1 cellular context compared by ENCODE assay signal in genomic region chr4:98421106-98421505, GRCh38.
TF ChIP-seq lines count a peak whose summit lies in the region.

No MANE protein-coding gene starts in this region.

TF ChIP-seq in IMR-90, 13 proteins besides CTCF, POLR2A, EP300 and RAD21:
- no peak for TF ChIP-seq SMC3 (IDR thresholded peaks at IDR 0.05; ENCODE audit: low read depth, low read length)
- TF ChIP-seq BHLHE40 (IDR thresholded peaks at IDR 0.05; ENCODE audit: low read depth, low read length): no peak
- TF ChIP-seq CHD1 (IDR thresholded peaks at IDR 0.05; ENCODE audit: low read depth, low read length): no peak
- TF ChIP-seq FOS (IDR thresholded peaks at IDR 0.05; ENCODE audit: low read depth, low read length): no peak
TF ChIP-seq in IMR-90: peak in this region for 0.
